In genomic region chr22:23424031-23424430, GRCh38 we compare ENCODE assay signal across 20 cellular contexts.
"Had no signal": no experiment of that assay in that cellular context is flagged by ENCODE, and none has a peak within 500 bp of the region (broad histone marks: within the 10 kb centered on the region; RNA-seq: fewer than 3 reads in every experiment).

No MANE protein-coding gene starts in this region.

- FAIRE-seq: colon, TTC549 had no signal

- ATAC-seq: activated CD4-positive, alpha-beta T cell treated with anti-CD3 and anti-CD28 coated beads for 36 hours; activated T-cell treated with anti-CD3 and anti-CD28 coated beads, Interleukin-2, amount 50 U/mL, for 4 hours; foreskin keratinocyte; naive thymus-derived CD4-positive, alpha-beta T cell had no signal

- DNase-seq: activated CD4-positive, alpha-beta T cell treated with anti-CD3 and anti-CD28 coated beads for 36 hours; activated CD4-positive, alpha-beta T cell treated with anti-CD3 and anti-CD28 coated beads, Interleukin-2, amount 50 U/mL, for 4 hours; activated CD8-positive, alpha-beta memory T cell treated with anti-CD3 and anti-CD28 coated beads for 24 hours; activated CD8-positive, alpha-beta memory T cell treated with anti-CD3 and anti-CD28 coated beads, Interleukin-2, amount 50 U/mL, for 4 hours; activated naive CD4-positive, alpha-beta T cell; activated T-cell treated with anti-CD3 and anti-CD28 coated beads, Interleukin-2, amount 50 U/mL, for 4 hours; adrenal gland; effector memory CD4-positive, alpha-beta T cell; foreskin keratinocyte; hippocampal formation; mesenchymal stem cell; naive thymus-derived CD4-positive, alpha-beta T cell; retina; stimulated activated CD4-positive, alpha-beta T cell treated with anti-CD3 and anti-CD28 coated beads, Interleukin-2, amount 100 ng/mL, for 48 hours; stimulated activated CD8-positive, alpha-beta memory T cell treated with anti-CD3 and anti-CD28 coated beads, Interleukin-4, amount 100 ng/mL, for 48 hours; stimulated activated naive CD4-positive, alpha-beta T cell treated with Interleukin-2 at 50 U/mL for 16 hours; T-helper 1 cell; upper lobe of left lung had no signal
